In genomic region chr17:7850118-7850504, GRCh38 we compare ENCODE assay signal across 27 cellular contexts. TPM values are rescaled to one million over a fixed set of nuclear protein-coding genes. Genes with fewer than 3 reads are reported as not detected.
DNase-seq lines count a peak whose midpoint lies in the region; ATAC-seq and TF ChIP-seq lines count a peak whose summit lies in the region.
"Had no signal": no experiment of that assay in that cellular context is flagged by ENCODE, and none has a peak within 500 bp of the region (broad histone marks: within the 10 kb centered on the region; RNA-seq: fewer than 3 reads in every experiment).

No MANE protein-coding gene starts in this region.

- H3K36me3 ChIP-seq in CD8-positive, alpha-beta memory T cell (ENCODE audit: insufficient read depth, low read length), result peaks cover 4% of the 10 kb centered on the region
- H3K36me3 ChIP-seq in naive thymus-derived CD4-positive, alpha-beta T cell (ENCODE audit: control insufficient read depth in 2 of 3, insufficient read depth in 3 of 3, low read length in 3 of 3), result peaks cover 0 to 61% (median 5%) of the 10 kb centered on the region in 3 experiments

- POLR2A ChIA-PET in activated CD8-positive, alpha-beta T cell treated with anti-CD3 and anti-CD28 coated beads for 36 hours (lab: Charles Lee), result interaction anchor here (0.9 to 8.2 kb wide), 4 partner anchors 8 to 51 kb away, joined by 3 to 74 read pairs (median 5); partner anchors contain the start of gene KDM6B
- POLR2A ChIA-PET in activated CD8-positive, alpha-beta T cell treated with anti-CD3 and anti-CD28 coated beads, Interleukin-2, amount 10 ng/mL, durations not matched to agents 7 days and 5 days (lab: Charles Lee), result interaction anchor here (1.0 kb wide), 1 partner anchor 13 kb away, joined by 4 read pairs; no protein-coding TSS in a partner anchor
- POLR2A ChIA-PET in CD8-positive, alpha-beta memory T cell (lab: Charles Lee), result no interaction called here
- POLR2A ChIA-PET in naive thymus-derived CD4-positive, alpha-beta T cell (lab: Charles Lee), result interaction anchor here (2.3 to 5.5 kb wide), 2 partner anchors 9 to 16 kb away, joined by 6 to 89 read pairs; partner anchors contain the start of gene KDM6B

- H3K9me3 Mint-ChIP-seq in activated CD8-positive, alpha-beta T cell treated with anti-CD3 and anti-CD28 coated beads for 36 hours, result no peaks in the 10 kb centered on the region
- no peaks in the 10 kb centered on the region for H3K9me3 Mint-ChIP-seq in activated CD8-positive, alpha-beta T cell treated with anti-CD3 and anti-CD28 coated beads, Interleukin-2, amount 10 ng/mL, durations not matched to agents 7 days and 5 days (ENCODE audit: insufficient read depth)
- no peaks in the 10 kb centered on the region for H3K9me3 Mint-ChIP-seq in CD8-positive, alpha-beta memory T cell
- H3K9me3 Mint-ChIP-seq in naive thymus-derived CD4-positive, alpha-beta T cell, result no peaks in the 10 kb centered on the region
- H3K9me3 Mint-ChIP-seq in CD14-positive monocyte, result no peaks in the 10 kb centered on the region
- H3K9me3 Mint-ChIP-seq: effector memory CD8-positive, alpha-beta T cell had no signal

- H3K27me3 ChIP-seq in CD8-positive, alpha-beta memory T cell (ENCODE audit: insufficient read depth, low read length, poor library complexity, severe bottlenecking), result no peaks in the 10 kb centered on the region
- H3K27me3 ChIP-seq in naive thymus-derived CD4-positive, alpha-beta T cell (ENCODE audit: control insufficient read depth in 2 of 2, insufficient read depth in 2 of 2, low read length in 2 of 2), result no peaks in the 10 kb centered on the region
- H3K27me3 ChIP-seq: cardiac muscle cell, foreskin keratinocyte, suprapubic skin had no signal

- H3K27me3 Mint-ChIP-seq in activated CD8-positive, alpha-beta T cell treated with anti-CD3 and anti-CD28 coated beads for 36 hours, result no peaks in the 10 kb centered on the region
- H3K27me3 Mint-ChIP-seq in activated CD8-positive, alpha-beta T cell treated with anti-CD3 and anti-CD28 coated beads, Interleukin-2, amount 10 ng/mL, durations not matched to agents 7 days and 5 days (ENCODE audit: low read depth), result no peaks in the 10 kb centered on the region
- peaks cover 0 to 2% of the 10 kb centered on the region in 2 donors for H3K27me3 Mint-ChIP-seq in CD8-positive, alpha-beta memory T cell
- H3K27me3 Mint-ChIP-seq in T-helper 17 cell (no peaks in the 10 kb centered on the region), CD14-positive monocyte (ENCODE audit: low read depth in 3 of 3) (peaks cover 0 to 5% (median 2%) of the 10 kb centered on the region in 3 donors)
- no peaks in the 10 kb centered on the region for H3K27me3 Mint-ChIP-seq in naive thymus-derived CD4-positive, alpha-beta T cell
- H3K27me3 Mint-ChIP-seq: effector memory CD8-positive, alpha-beta T cell had no signal

- TF ChIP-seq CTCF in activated CD8-positive, alpha-beta T cell treated with anti-CD3 and anti-CD28 coated beads for 36 hours (IDR thresholded peaks at IDR 0.05), result no peak
- no peak for TF ChIP-seq CTCF in CD14-positive monocyte (IDR thresholded peaks at IDR 0.05)

- H3K27ac Mint-ChIP-seq in activated CD8-positive, alpha-beta T cell treated with anti-CD3 and anti-CD28 coated beads for 36 hours, result peak overlapping the region; percentile 67
- H3K27ac Mint-ChIP-seq in activated CD8-positive, alpha-beta T cell treated with anti-CD3 and anti-CD28 coated beads, Interleukin-2, amount 10 ng/mL, durations not matched to agents 7 days and 5 days, result no peak overlapping the region
- peak overlapping the region in 7 of 8 donors; percentile 21 to 91 (median 70) for H3K27ac Mint-ChIP-seq in CD8-positive, alpha-beta memory T cell
- H3K27ac Mint-ChIP-seq in T-helper 17 cell (peak overlapping the region; percentile 21), CD14-positive monocyte (peak overlapping the region in 3 of 7 donors; percentile 2 to 18 (median 14))
- peak overlapping the region in 5 of 9 donors; percentile 56 to 93 (median 86) for H3K27ac Mint-ChIP-seq in naive thymus-derived CD4-positive, alpha-beta T cell

- H3K4me3 ChIP-seq in CD8-positive, alpha-beta memory T cell (ENCODE audit: low read length), result no peak overlapping the region
- H3K4me3 ChIP-seq in naive thymus-derived CD4-positive, alpha-beta T cell (ENCODE audit: low read length), result no peak overlapping the region
- H3K4me3 ChIP-seq: A549, cardiac muscle cell, coronary artery, suprapubic skin had no signal

- H3K36me3 Mint-ChIP-seq in activated CD8-positive, alpha-beta T cell treated with anti-CD3 and anti-CD28 coated beads for 36 hours (ENCODE audit: low read depth), result peaks cover 64% of the 10 kb centered on the region
- H3K36me3 Mint-ChIP-seq in activated CD8-positive, alpha-beta T cell treated with anti-CD3 and anti-CD28 coated beads, Interleukin-2, amount 10 ng/mL, durations not matched to agents 7 days and 5 days (ENCODE audit: low read depth), result peaks cover 6% of the 10 kb centered on the region
- peaks cover 0 to 72% (median 2%) of the 10 kb centered on the region in 3 donors for H3K36me3 Mint-ChIP-seq in CD8-positive, alpha-beta memory T cell
- no peaks in the 10 kb centered on the region for H3K36me3 Mint-ChIP-seq in T-helper 17 cell (ENCODE audit: low read depth)
- H3K36me3 Mint-ChIP-seq in naive thymus-derived CD4-positive, alpha-beta T cell, result peaks cover 0 to 4% (median 3%) of the 10 kb centered on the region in 5 donors
- H3K36me3 Mint-ChIP-seq in CD14-positive monocyte, result peaks cover 62 to 94% of the 10 kb centered on the region in 2 donors

- H3K9me3 ChIP-seq in CD8-positive, alpha-beta memory T cell (ENCODE audit: low read length), result no peaks in the 10 kb centered on the region
- no peaks in the 10 kb centered on the region for H3K9me3 ChIP-seq in T-helper 17 cell (ENCODE audit: control insufficient read depth, low read length, poor library complexity, severe bottlenecking)
- no peaks in the 10 kb centered on the region for H3K9me3 ChIP-seq in naive thymus-derived CD4-positive, alpha-beta T cell (ENCODE audit: control insufficient read depth in 2 of 3, low read length in 3 of 3)
- H3K9me3 ChIP-seq: A549, suprapubic skin had no signal

- no peak overlapping the region for H3K27ac ChIP-seq in CD8-positive, alpha-beta memory T cell (ENCODE audit: low read depth, low read length)
- peak overlapping the region; percentile 70 for H3K27ac ChIP-seq in naive thymus-derived CD4-positive, alpha-beta T cell (ENCODE audit: low read depth, low read length)
- H3K27ac ChIP-seq: A549, cardiac muscle cell, coronary artery, foreskin keratinocyte, HL-60, suprapubic skin had no signal

- peaks cover 55% of the 10 kb centered on the region for H3K4me1 Mint-ChIP-seq in activated CD8-positive, alpha-beta T cell treated with anti-CD3 and anti-CD28 coated beads for 36 hours (ENCODE audit: low read depth)
- H3K4me1 Mint-ChIP-seq in activated CD8-positive, alpha-beta T cell treated with anti-CD3 and anti-CD28 coated beads, Interleukin-2, amount 10 ng/mL, durations not matched to agents 7 days and 5 days (ENCODE audit: low read depth), result peaks cover 31% of the 10 kb centered on the region
- peaks cover 16 to 37% (median 16%) of the 10 kb centered on the region in 3 donors for H3K4me1 Mint-ChIP-seq in CD8-positive, alpha-beta memory T cell
- H3K4me1 Mint-ChIP-seq in T-helper 17 cell (peaks cover 17% of the 10 kb centered on the region), CD14-positive monocyte (peaks cover 20% of the 10 kb centered on the region)
- H3K4me1 Mint-ChIP-seq in naive thymus-derived CD4-positive, alpha-beta T cell, result peaks cover 0 to 29% (median 21%) of the 10 kb centered on the region in 7 donors

- no peak for DNase-seq in activated CD8-positive, alpha-beta T cell treated with anti-CD3 and anti-CD28 coated beads for 36 hours
- DNase-seq in activated CD8-positive, alpha-beta T cell treated with anti-CD3 and anti-CD28 coated beads, Interleukin-2, amount 10 ng/mL, durations not matched to agents 7 days and 5 days, result no peak
- no peak for DNase-seq in CD8-positive, alpha-beta memory T cell
- DNase-seq in T-helper 17 cell (no peak), NCI-H748 (lab: John Stamatoyannopoulos, UW; ENCODE audit: unreplicated experiment) (no peak), CD14-positive monocyte (ENCODE audit: low spot score) (no peak), NCI-H69 (lab: John Stamatoyannopoulos, UW) (no peak)
- no peak for DNase-seq in naive thymus-derived CD4-positive, alpha-beta T cell
- DNase-seq: activated CD4-positive, CD25-positive, alpha-beta regulatory T cell; activated effector memory CD4-positive, alpha-beta T cell treated with Interleukin-2 at 50 U/mL for 16 hours; effector memory CD8-positive, alpha-beta T cell; foreskin keratinocyte; mammary epithelial cell; NCI-H1092; NCI-H2029 treated with DMSO at 0.1 percent for 48 hours; NCI-H2227 treated with DMSO at 0.1 percent for 48 hours; NCI-H82; occipital lobe; SHP77; stimulated activated CD4-positive, alpha-beta T cell treated with anti-CD3 and anti-CD28 coated beads, Interleukin-1b, Interleukin-23, amount 100 ng/mL, for 48 hours; SW 1271 had no signal

- intact Hi-C loops in activated CD8-positive, alpha-beta T cell treated with anti-CD3 and anti-CD28 coated beads for 36 hours (cut with micrococcal nuclease), result loop anchor here (10.0 kb wide), 1 partner anchor 275 kb away; the partner anchor contains the start of gene CD68
- intact Hi-C loops in naive thymus-derived CD4-positive, alpha-beta T cell (cut with micrococcal nuclease), result no loop called here
- intact Hi-C loops in CD14-positive monocyte (cut with micrococcal nuclease), result loop anchor here in 1 of 2 donors (2.0 kb wide), 1 partner anchor 15 kb away; the partner anchor contains the start of gene KDM6B

- ATAC-seq in activated CD8-positive, alpha-beta T cell treated with anti-CD3 and anti-CD28 coated beads for 36 hours, result no peak
- no peak for ATAC-seq in activated CD8-positive, alpha-beta T cell treated with anti-CD3 and anti-CD28 coated beads, Interleukin-2, amount 10 ng/mL, durations not matched to agents 7 days and 5 days
- ATAC-seq in T-helper 17 cell, result no peak
- ATAC-seq in naive thymus-derived CD4-positive, alpha-beta T cell, result no peak
- ATAC-seq: effector memory CD8-positive, alpha-beta T cell; esophagus mucosa; foreskin keratinocyte had no signal

- H3K4me1 ChIP-seq in CD8-positive, alpha-beta memory T cell (ENCODE audit: insufficient read depth, low read length), result peaks cover 22% of the 10 kb centered on the region
- peaks cover 13 to 18% of the 10 kb centered on the region in 2 donors for H3K4me1 ChIP-seq in naive thymus-derived CD4-positive, alpha-beta T cell (ENCODE audit: control insufficient read depth in 2 of 2, insufficient read depth in 2 of 2, low read length in 2 of 2)
- H3K4me1 ChIP-seq: foreskin keratinocyte had no signal

- CTCF ChIA-PET in activated CD8-positive, alpha-beta T cell treated with anti-CD3 and anti-CD28 coated beads for 36 hours (lab: Charles Lee), result interaction anchor here (1.0 to 3.5 kb wide), 6 partner anchors 10 to 207 kb away, joined by 4 to 49 read pairs (median 6); partner anchors contain the start of gene KDM6B
- CTCF ChIA-PET in activated CD8-positive, alpha-beta T cell treated with anti-CD3 and anti-CD28 coated beads, Interleukin-2, amount 10 ng/mL, durations not matched to agents 7 days and 5 days (lab: Charles Lee), result interaction anchor here (0.8 to 3.1 kb wide), 5 partner anchors 12 to 141 kb away, joined by 3 to 28 read pairs (median 11); partner anchors contain the start of gene KDM6B
- CTCF ChIA-PET in CD8-positive, alpha-beta memory T cell (lab: Charles Lee), result interaction anchor here (1.4 to 3.5 kb wide), 6 partner anchors 15 to 140 kb away, joined by 4 to 69 read pairs (median 8); partner anchors contain the start of gene KDM6B
- CTCF ChIA-PET in naive thymus-derived CD4-positive, alpha-beta T cell (lab: Charles Lee), result interaction anchor here (0.9 to 3.7 kb wide), 5 partner anchors 13 to 191 kb away, joined by 4 to 43 read pairs (median 7); partner anchors contain the start of gene KDM6B

- peak overlapping the region; percentile 76 for H3K4me3 Mint-ChIP-seq in activated CD8-positive, alpha-beta T cell treated with anti-CD3 and anti-CD28 coated beads for 36 hours
- H3K4me3 Mint-ChIP-seq in activated CD8-positive, alpha-beta T cell treated with anti-CD3 and anti-CD28 coated beads, Interleukin-2, amount 10 ng/mL, durations not matched to agents 7 days and 5 days, result no peak overlapping the region
- peak overlapping the region in 1 of 7 donors; percentile 73 for H3K4me3 Mint-ChIP-seq in CD8-positive, alpha-beta memory T cell
- H3K4me3 Mint-ChIP-seq in T-helper 17 cell, result peak overlapping the region; percentile 61
- peak overlapping the region in 1 of 10 donors; percentile 14 for H3K4me3 Mint-ChIP-seq in naive thymus-derived CD4-positive, alpha-beta T cell
- H3K4me3 Mint-ChIP-seq in CD14-positive monocyte, result no peak overlapping the region

RNA-seq across cellular contexts. Expression of gene TMEM88, which starts 4.8 kb away (rescaled TPM):
- 1 to 10 TPM; 2.4 to 2.9 TPM for total RNA-seq in activated CD8-positive, alpha-beta T cell treated with anti-CD3 and anti-CD28 coated beads for 36 hours
- total RNA-seq in activated CD8-positive, alpha-beta T cell treated with anti-CD3 and anti-CD28 coated beads, Interleukin-2, amount 10 ng/mL, durations not matched to agents 7 days and 5 days, result 1 to 10 TPM in 1 of 2 experiments, under 1 TPM in 1; 0.87 to 1.2 TPM
- 1 to 10 TPM; 5.3 to 5.5 TPM for total RNA-seq in CD8-positive, alpha-beta memory T cell
- polyA plus RNA-seq in CD8-positive, alpha-beta memory T cell, result not detected
- total RNA-seq in T-helper 17 cell, result 10 to 100 TPM; 31.0 to 31.3 TPM
- total RNA-seq in naive thymus-derived CD4-positive, alpha-beta T cell, result 10 to 100 TPM in 4 of 5 experiments, under 1 TPM in 1; 0.70 to 32.7 (median 11.6) TPM
- not detected for polyA plus RNA-seq in naive thymus-derived CD4-positive, alpha-beta T cell
- polyA plus RNA-seq in CD14-positive monocyte, result not detected

RNA-seq across cellular contexts. Expression of gene NAA38, which starts 7.2 kb away (rescaled TPM):
- 10 to 100 TPM; 72.8 to 77.2 TPM for total RNA-seq in activated CD8-positive, alpha-beta T cell treated with anti-CD3 and anti-CD28 coated beads for 36 hours
- total RNA-seq in activated CD8-positive, alpha-beta T cell treated with anti-CD3 and anti-CD28 coated beads, Interleukin-2, amount 10 ng/mL, durations not matched to agents 7 days and 5 days, result 10 to 100 TPM; 92.7 to 93.1 TPM
- 10 to 100 TPM; 58.2 to 65.0 TPM for total RNA-seq in CD8-positive, alpha-beta memory T cell
- polyA plus RNA-seq in CD8-positive, alpha-beta memory T cell, result 162 TPM
- 10 to 100 TPM; 26.8 to 30.3 TPM for total RNA-seq in T-helper 17 cell
- 10 to 100 TPM; 22.1 to 63.8 (median 24.9) TPM for total RNA-seq in naive thymus-derived CD4-positive, alpha-beta T cell
- 100 to 1,000 TPM; 113 to 132 TPM for polyA plus RNA-seq in naive thymus-derived CD4-positive, alpha-beta T cell
- 100 to 1,000 TPM; 148 to 197 TPM for polyA plus RNA-seq in CD14-positive monocyte

RNA-seq across cellular contexts. Expression of gene CYB5D1, which starts 7.7 kb away (rescaled TPM):
- total RNA-seq in activated CD8-positive, alpha-beta T cell treated with anti-CD3 and anti-CD28 coated beads for 36 hours, result 10 to 100 TPM; 13.5 to 16.2 TPM
- 10 to 100 TPM in 1 of 2 experiments, 1 to 10 TPM in 1; 9.8 to 11.2 TPM for total RNA-seq in activated CD8-positive, alpha-beta T cell treated with anti-CD3 and anti-CD28 coated beads, Interleukin-2, amount 10 ng/mL, durations not matched to agents 7 days and 5 days
- total RNA-seq in CD8-positive, alpha-beta memory T cell, result 10 to 100 TPM; 16.4 to 17.6 TPM
- polyA plus RNA-seq in CD8-positive, alpha-beta memory T cell, result 3.1 TPM
- total RNA-seq in T-helper 17 cell, result 10 to 100 TPM in 1 of 2 donors, 1 to 10 TPM in 1; 9.3 to 14.9 TPM
- 10 to 100 TPM in 2 of 5 experiments, 1 to 10 TPM in 3; 8.4 to 14.2 (median 9.5) TPM for total RNA-seq in naive thymus-derived CD4-positive, alpha-beta T cell
- polyA plus RNA-seq in naive thymus-derived CD4-positive, alpha-beta T cell, result 1 to 10 TPM; 7.5 to 7.9 TPM
- polyA plus RNA-seq in CD14-positive monocyte, result under 1 TPM; 0.50 to 0.98 TPM

RNA-seq across cellular contexts. Expression of gene KDM6B, which starts 16.1 kb away (rescaled TPM):
- total RNA-seq in activated CD8-positive, alpha-beta T cell treated with anti-CD3 and anti-CD28 coated beads for 36 hours, result 10 to 100 TPM; 49.2 to 53.8 TPM
- 10 to 100 TPM; 12.4 to 12.6 TPM for total RNA-seq in activated CD8-positive, alpha-beta T cell treated with anti-CD3 and anti-CD28 coated beads, Interleukin-2, amount 10 ng/mL, durations not matched to agents 7 days and 5 days
- 10 to 100 TPM; 84.2 to 89.7 TPM for total RNA-seq in CD8-positive, alpha-beta memory T cell
- polyA plus RNA-seq in CD8-positive, alpha-beta memory T cell, result 1.2 TPM
- 100 to 1,000 TPM; 207 to 231 TPM for total RNA-seq in T-helper 17 cell
- total RNA-seq in naive thymus-derived CD4-positive, alpha-beta T cell, result 100 to 1,000 TPM in 4 of 5 experiments, 10 to 100 TPM in 1; 32.2 to 179 (median 120) TPM
- polyA plus RNA-seq in naive thymus-derived CD4-positive, alpha-beta T cell, result 1 to 10 TPM in 1 of 2 donors, under 1 TPM in 1; 0.95 to 1.5 TPM
- polyA plus RNA-seq in CD14-positive monocyte, result under 1 TPM; 0.37 to 0.44 TPM

RNA-seq across cellular contexts. Expression of gene CHD3, which starts 38.5 kb away (rescaled TPM):
- total RNA-seq in activated CD8-positive, alpha-beta T cell treated with anti-CD3 and anti-CD28 coated beads for 36 hours, result 100 to 1,000 TPM; 130 to 139 TPM
- 100 to 1,000 TPM; 125 to 129 TPM for total RNA-seq in activated CD8-positive, alpha-beta T cell treated with anti-CD3 and anti-CD28 coated beads, Interleukin-2, amount 10 ng/mL, durations not matched to agents 7 days and 5 days
- total RNA-seq in CD8-positive, alpha-beta memory T cell, result 100 to 1,000 TPM; 116 to 123 TPM
- 20.1 TPM for polyA plus RNA-seq in CD8-positive, alpha-beta memory T cell
- total RNA-seq in T-helper 17 cell, result 100 to 1,000 TPM; 219 TPM
- 100 to 1,000 TPM; 189 to 417 (median 359) TPM for total RNA-seq in naive thymus-derived CD4-positive, alpha-beta T cell
- polyA plus RNA-seq in naive thymus-derived CD4-positive, alpha-beta T cell, result 10 to 100 TPM; 12.7 to 39.3 TPM
- polyA plus RNA-seq in CD14-positive monocyte, result under 1 TPM; 0.55 to 0.91 TPM

Comparison
In these comparisons a context has a peak if more than half of its experiments do, and no peak if none do; other contexts are left out.
1. H3K4me3 Mint-ChIP-seq: peak in activated CD8-positive, alpha-beta T cell treated with anti-CD3 and anti-CD28 coated beads for 36 hours (single experiment) and T-helper 17 cell (single experiment); none in activated CD8-positive, alpha-beta T cell treated with anti-CD3 and anti-CD28 coated beads, Interleukin-2, amount 10 ng/mL, durations not matched to agents 7 days and 5 days (single experiment) and CD14-positive monocyte (0 of 2).